18 cellular contexts compared by ENCODE assay signal in the genomic region with DNA sequence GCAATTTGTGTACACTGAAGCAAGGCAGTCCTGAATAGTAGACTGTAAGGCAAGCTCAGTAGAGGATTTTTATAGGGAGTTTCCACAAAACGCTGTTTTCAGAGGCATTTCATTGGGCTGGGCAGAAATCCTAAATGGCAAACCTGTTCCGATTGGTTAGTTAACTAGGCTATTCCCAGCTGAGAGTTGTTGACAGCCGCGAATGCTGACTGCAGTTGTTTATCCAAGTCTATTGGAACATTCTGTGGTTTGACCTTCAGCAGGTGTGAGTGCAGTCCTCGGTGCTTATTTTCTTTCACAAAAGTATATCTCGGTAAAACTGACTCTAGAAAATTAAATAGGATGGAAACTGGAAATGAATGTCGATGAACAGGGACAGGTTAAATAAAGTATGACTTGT. TPM values are rescaled to one million over a fixed set of nuclear protein-coding genes. Genes with fewer than 3 reads are reported as not detected.
DNase-seq lines count a peak whose midpoint lies in the region; ATAC-seq, FAIRE-seq and TF ChIP-seq lines count a peak whose summit lies in the region.
"Had no signal": no experiment of that assay in that cellular context is flagged by ENCODE, and none has a peak within 500 bp of the region (broad histone marks: within the 10 kb centered on the region; RNA-seq: fewer than 3 reads in every experiment).

No MANE protein-coding gene starts in this region.

- FAIRE-seq in H54 (lab: Jason Lieb, UNC): no peak
- FAIRE-seq: H1 had no signal

- H3K27me3 ChIP-seq in heart right ventricle: peaks cover 0 to 3% (median 0%) of the 10 kb centered on the region in 7 donors
- H3K27me3 ChIP-seq in tibial nerve: no peaks in the 10 kb centered on the region
- H3K27me3 ChIP-seq: sigmoid colon had no signal

- H3K9me3 ChIP-seq in heart right ventricle (no peaks in the 10 kb centered on the region), tibial nerve (no peaks in the 10 kb centered on the region)
- H3K9me3 ChIP-seq: sigmoid colon had no signal

- peak; percentile 10 to 55 for TF ChIP-seq EP300 in tibial nerve (IDR thresholded peaks at IDR 0.05)

- DNase-seq in heart right ventricle: peak in 1 of 2 donors; percentile 23
- no peak for DNase-seq in cardiac septum (ENCODE audit: low spot score)
- DNase-seq in cardiac fibroblast (ENCODE audit: low read depth in 2 of 2): peak; percentile 9 to 53
- peak; percentile 95 for DNase-seq in myocyte (ENCODE audit: low read depth)
- DNase-seq in tibial nerve (ENCODE audit: low spot score in 2 of 2): peak; percentile 33 to 57
- DNase-seq in H54 (ENCODE audit: insufficient read length, low spot score): no peak
- DNase-seq in RPMI8226: no peak
- DNase-seq in lower leg skin (ENCODE audit: low spot score in 2 of 2): no peak
- DNase-seq: activated naive CD8-positive, alpha-beta T cell treated with anti-CD3 and anti-CD28 coated beads, Interleukin-2, amount 50 U/mL, for 24 hours; activated T-cell treated with anti-CD3 and anti-CD28 coated beads, Interleukin-2, amount 50 U/mL, for 48 hours; NCI-H1694; NK-92 treated with Interleukin-12 subunit alpha and Interleukin-12 subunit beta, amount 100 ng/mL, for 24 hours; nucleus accumbens; sigmoid colon; stimulated activated naive CD8-positive, alpha-beta T cell treated with anti-CD3 and anti-CD28 coated beads, Interleukin-15, amount 100 ng/mL, for 72 hours; SW 1271 had no signal

- H3K27ac ChIP-seq in heart right ventricle (no peak overlapping the region), tibial nerve (peak overlapping the region in 2 of 4 donors; percentile 4 to 78)
- H3K27ac ChIP-seq: RWPE1, sigmoid colon had no signal

- peak in 5 of 8 donors; percentile 36 to 88 (median 53) for ATAC-seq in heart right ventricle
- ATAC-seq: activated naive CD8-positive, alpha-beta T cell treated with anti-CD3 and anti-CD28 coated beads, Interleukin-2, amount 50 U/mL, for 24 hours; stimulated activated naive CD8-positive, alpha-beta T cell treated with anti-CD3 and anti-CD28 coated beads, Interleukin-15, amount 100 ng/mL, for 72 hours had no signal

- H3K36me3 ChIP-seq in heart right ventricle (peaks cover 0 to 6% (median 0%) of the 10 kb centered on the region in 9 donors), tibial nerve (no peaks in the 10 kb centered on the region)
- H3K36me3 ChIP-seq: sigmoid colon had no signal

- H3K4me3 ChIP-seq in heart right ventricle: no peak overlapping the region
- no peak overlapping the region for H3K4me3 ChIP-seq in cardiac fibroblast (replicated peaks in 1 of 2; ENCODE audit: low read depth in 2 of 2, low read length in 2 of 2)
- H3K4me3 ChIP-seq in tibial nerve: no peak overlapping the region
- no peak overlapping the region for H3K4me3 ChIP-seq in lower leg skin (ENCODE audit: low read depth, poor library complexity, severe bottlenecking)
- H3K4me3 ChIP-seq: sigmoid colon had no signal

- intact Hi-C loops in heart right ventricle (cut with DNase I) (no loop called here), cardiac septum (cut with DNase I) (no loop called here), lower leg skin (cut with DNase I; ENCODE audit: low total_unique reads) (no loop called here)

- 44 to 61% methylated on average over 7 of the region's 7 CpGs for WGBS in heart right ventricle, 2 donors
- 44 to 69% methylated on average over 7 of the region's 7 CpGs for WGBS in tibial nerve, 2 donors
- 86 to 90% methylated on average over 7 of the region's 7 CpGs for WGBS in lower leg skin, 2 donors

- TF ChIP-seq CTCF in heart right ventricle (IDR thresholded peaks at IDR 0.05) (no peak), cardiac fibroblast (IDR thresholded peaks at IDR 0.05; ENCODE audit: low read depth, low read length) (no peak), tibial nerve (IDR thresholded peaks at IDR 0.05) (no peak), lower leg skin (IDR thresholded peaks at IDR 0.05) (no peak)

- H3K4me1 ChIP-seq in heart right ventricle (peaks cover 0 to 23% (median 0%) of the 10 kb centered on the region in 9 donors), tibial nerve (peaks cover 0 to 21% (median 5%) of the 10 kb centered on the region in 4 donors)

- TF ChIP-seq POLR2A in tibial nerve (IDR thresholded peaks at IDR 0.05) (no peak), H54 (IDR thresholded peaks at IDR 0.05; ENCODE audit: low read depth, low read length) (no peak), lower leg skin (IDR thresholded peaks at IDR 0.05) (no peak)

RNA-seq across cellular contexts. Expression of a gene that starts 45.4 kb away (rescaled TPM):
- total RNA-seq in heart right ventricle (1,000 to 10,000 TPM; 3,297 to 4,965 (median 3,717) TPM), cardiac septum (3,215 TPM), myocyte (2,103 and 2,274 TPM in 2 replicates), tibial nerve (1,000 to 10,000 TPM; 1,952 to 3,130 (median 2,235) TPM), lower leg skin (1,000 to 10,000 TPM; 2,307 to 2,977 (median 2,645) TPM)
- 1,000 to 10,000 TPM; 5,417 to 6,104 TPM for polyA plus RNA-seq in heart right ventricle
- 3,554 TPM for polyA plus RNA-seq in myocyte (2012)

Comparison
In these comparisons a context has a peak if more than half of its experiments do, and no peak if none do; other contexts are left out.
1. DNase-seq: peak in cardiac fibroblast (2 of 2), myocyte (single experiment) and tibial nerve (2 of 2); none in cardiac septum (single experiment), H54 (single experiment), RPMI8226 (single experiment) and lower leg skin (0 of 2).